In the genomic region with DNA sequence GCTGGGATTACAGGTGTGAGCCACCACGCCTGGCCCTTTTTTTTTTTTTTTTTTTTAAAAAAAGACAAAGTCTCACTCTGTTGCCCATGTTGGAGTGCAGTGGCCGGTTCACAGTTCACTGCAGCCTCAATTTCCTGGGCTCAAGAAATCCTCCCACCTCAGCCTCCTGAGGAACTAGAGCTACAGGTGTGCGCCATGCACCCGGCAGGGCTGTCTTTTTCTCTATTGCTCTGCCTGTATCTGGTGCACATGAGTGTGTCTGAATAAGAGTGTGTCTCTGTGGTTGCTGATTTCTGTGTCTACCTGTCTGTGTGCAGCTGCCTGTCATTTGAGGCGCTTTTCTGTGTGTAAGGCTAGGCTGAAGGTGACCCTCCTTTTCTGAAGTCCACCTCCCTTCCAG, we compare ENCODE assay signal across 8 cellular contexts. TPM values are rescaled to one million over a fixed set of nuclear protein-coding genes. Genes with fewer than 3 reads are reported as not detected.
DNase-seq lines count a peak whose midpoint lies in the region; ATAC-seq and TF ChIP-seq lines count a peak whose summit lies in the region.

No MANE protein-coding gene starts in this region.

- TF ChIP-seq POLR2A in esophagus muscularis mucosa (IDR thresholded peaks at IDR 0.05; ENCODE audit: low read depth), result no peak

- TF ChIP-seq CTCF in OCI-LY3 (IDR thresholded peaks at IDR 0.05; ENCODE audit: low read depth, low read length) (no peak), esophagus muscularis mucosa (IDR thresholded peaks at IDR 0.05) (no peak)

- H3K27me3 ChIP-seq in OCI-LY3 (ENCODE audit: low read depth, low read length) (no peaks in the 10 kb centered on the region; the same call in 1 of the 2 replicates), esophagus muscularis mucosa (no peaks in the 10 kb centered on the region), GM23248 (replicated peaks; ENCODE audit: insufficient read depth) (no peaks in the 10 kb centered on the region)

- in situ Hi-C loops in GM23248 (cut with MboI), result no loop called here

- peaks cover 9% of the 10 kb centered on the region for H4K20me1 ChIP-seq in OCI-LY3 (ENCODE audit: insufficient read depth, low read length)
- H4K20me1 ChIP-seq in GM23248 (ENCODE audit: insufficient read depth), result peaks cover 6% of the 10 kb centered on the region; the same call in 1 of the 2 replicates

- H3K27ac ChIP-seq in OCI-LY3 (ENCODE audit: low read length) (no peak overlapping the region), esophagus muscularis mucosa (replicated peaks in 1 of 4) (peak overlapping the region; percentile 84 to 96 (median 94)), skin epidermis (peak overlapping the region in 11 of 21 experiments; percentile 37 to 99 (median 96)), GM23248 (no peak overlapping the region)

- DNase-seq in NCI-H1092 treated with DMSO at 0.1 percent for 48 hours (lab: John Stamatoyannopoulos, UW) (peak; percentile 44), NCI-H1092 (lab: John Stamatoyannopoulos, UW) (no peak), esophagus muscularis mucosa (ENCODE audit: extremely low spot score) (no peak), GM23248 (no peak)

- H3K9ac ChIP-seq in OCI-LY3 (ENCODE audit: low read length) (no peak overlapping the region), GM23248 (no peak overlapping the region)

- no peak for TF ChIP-seq EP300 in esophagus muscularis mucosa (IDR thresholded peaks at IDR 0.05)

- 87% methylated on average over 5 of the region's 5 CpGs for WGBS in esophagus muscularis mucosa
- 54 to 61% methylated on average over 5 of the region's 5 CpGs for WGBS in GM23248 (ENCODE audit: low coverage in 1 of 2, low lambda C conversion rate in 2 of 2, missing lambda C conversion rate in 2 of 2), 2 experiments

- H3K4me3 ChIP-seq in OCI-LY3 (ENCODE audit: low read length) (no peak overlapping the region), esophagus muscularis mucosa (no peak overlapping the region), skin epidermis (no peak overlapping the region), GM23248 (no peak overlapping the region)

- H3K9me3 ChIP-seq in OCI-LY3 (ENCODE audit: insufficient read depth, low read length), result no peaks in the 10 kb centered on the region
- no peaks in the 10 kb centered on the region for H3K9me3 ChIP-seq in esophagus muscularis mucosa
- no peaks in the 10 kb centered on the region for H3K9me3 ChIP-seq in GM23248 (ENCODE audit: low read depth)

- ATAC-seq in HG03095 (IDR thresholded peaks at IDR 0.05; ENCODE audit: unreplicated experiment), result no peak
- ATAC-seq in HG02798 (IDR thresholded peaks at IDR 0.05; ENCODE audit: poor library complexity, unreplicated experiment), result no peak

- H3F3A ChIP-seq in GM23248 (ENCODE audit: insufficient read depth), result peaks cover 13% of the 10 kb centered on the region

- peaks cover 31% of the 10 kb centered on the region for H3K79me2 ChIP-seq in OCI-LY3 (ENCODE audit: low read length)
- peaks cover 27% of the 10 kb centered on the region for H3K79me2 ChIP-seq in GM23248 (ENCODE audit: insufficient read depth)

- H3K4me2 ChIP-seq in OCI-LY3 (ENCODE audit: low read length) (peak overlapping the region; percentile 41), GM23248 (ENCODE audit: unreplicated experiment) (no peak overlapping the region)

- peak overlapping the region; percentile 8; the same call in 1 of the 2 replicates for H2AFZ ChIP-seq in OCI-LY3 (ENCODE audit: low read depth, low read length)
- H2AFZ ChIP-seq in GM23248, result no peak overlapping the region

- H3K9me2 ChIP-seq in GM23248 (ENCODE audit: insufficient read depth), result no peaks in the 10 kb centered on the region

- peaks cover 8% of the 10 kb centered on the region for H3K36me3 ChIP-seq in OCI-LY3 (replicated peaks; ENCODE audit: low read depth, low read length)
- peaks cover 3 to 5% (median 4%) of the 10 kb centered on the region in 4 donors for H3K36me3 ChIP-seq in esophagus muscularis mucosa
- no peaks in the 10 kb centered on the region for H3K36me3 ChIP-seq in GM23248 (ENCODE audit: low read depth)

- H3K4me1 ChIP-seq in OCI-LY3 (ENCODE audit: low read length) (peaks cover 13% of the 10 kb centered on the region), esophagus muscularis mucosa (peaks cover 22 to 35% (median 33%) of the 10 kb centered on the region in 4 donors), GM23248 (ENCODE audit: insufficient read depth) (peaks cover 9% of the 10 kb centered on the region)

- intact Hi-C loops in esophagus muscularis mucosa (cut with DNase I), result no loop called here

RNA-seq across cellular contexts. Expression of gene PRR12, which starts 1.6 kb away (rescaled TPM):
- total RNA-seq in esophagus muscularis mucosa, result 10 to 100 TPM in 3 of 4 donors, 1 to 10 TPM in 1; 9.4 to 29.1 (median 16.3) TPM
- total RNA-seq in GM23248 (2014; rRNA removed; shearing (Covaris generic)), result 2.7 and 2.9 TPM in 2 replicates
- polyA plus RNA-seq in GM23248 (2016; fragmentation: Nextera tagmentation; extraction: Ambion mirVana), result 0.85 and 0.86 TPM in 2 replicates

RNA-seq across cellular contexts. Expression of gene PRRG2, which starts 8.3 kb away (rescaled TPM):
- 1 to 10 TPM in 2 of 4 donors, under 1 TPM in 1, not detected in 1; 0.17 to 2.5 (median 1.6) TPM for total RNA-seq in esophagus muscularis mucosa
- total RNA-seq in GM23248 (2014; rRNA removed; shearing (Covaris generic)), result not detected in 2 replicates
- polyA plus RNA-seq in GM23248 (2016; fragmentation: Nextera tagmentation; extraction: Ambion mirVana), result 0.13 and 0.18 TPM in 2 replicates

RNA-seq across cellular contexts. Expression of gene NOSIP, which starts 9.0 kb away (rescaled TPM):
- total RNA-seq in esophagus muscularis mucosa, result 10 to 100 TPM; 51.0 to 71.6 (median 59.2) TPM
- total RNA-seq in GM23248 (2014; rRNA removed; shearing (Covaris generic)), result 46.0 and 53.2 TPM in 2 replicates
- polyA plus RNA-seq in GM23248 (2016; fragmentation: Nextera tagmentation; extraction: Ambion mirVana), result 78.7 and 84.3 TPM in 2 replicates

RNA-seq across cellular contexts. Expression of gene RRAS, which starts 50.6 kb away (rescaled TPM):
- total RNA-seq in esophagus muscularis mucosa, result 100 to 1,000 TPM; 134 to 205 (median 187) TPM
- 61.0 and 116 TPM in 2 replicates for total RNA-seq in GM23248 (2014; rRNA removed; shearing (Covaris generic))
- polyA plus RNA-seq in GM23248 (2016; fragmentation: Nextera tagmentation; extraction: Ambion mirVana), result 337 and 347 TPM in 2 replicates

RNA-seq across cellular contexts. Expression of gene SCAF1, which starts 52.6 kb away (rescaled TPM):
- 10 to 100 TPM; 19.2 to 50.9 (median 30.9) TPM for total RNA-seq in esophagus muscularis mucosa
- 18.6 and 28.7 TPM in 2 replicates for total RNA-seq in GM23248 (2014; rRNA removed; shearing (Covaris generic))
- 8.4 and 8.5 TPM in 2 replicates for polyA plus RNA-seq in GM23248 (2016; fragmentation: Nextera tagmentation; extraction: Ambion mirVana)

Comparison
In these comparisons a context has a peak if more than half of its experiments do, and no peak if none do; other contexts are left out.
1. H3K27ac ChIP-seq: peak in esophagus muscularis mucosa (4 of 4) and skin epidermis (11 of 21); none in OCI-LY3 (single experiment) and GM23248 (single experiment).